ENCODE assay signal across 21 cellular contexts in the genomic region with DNA sequence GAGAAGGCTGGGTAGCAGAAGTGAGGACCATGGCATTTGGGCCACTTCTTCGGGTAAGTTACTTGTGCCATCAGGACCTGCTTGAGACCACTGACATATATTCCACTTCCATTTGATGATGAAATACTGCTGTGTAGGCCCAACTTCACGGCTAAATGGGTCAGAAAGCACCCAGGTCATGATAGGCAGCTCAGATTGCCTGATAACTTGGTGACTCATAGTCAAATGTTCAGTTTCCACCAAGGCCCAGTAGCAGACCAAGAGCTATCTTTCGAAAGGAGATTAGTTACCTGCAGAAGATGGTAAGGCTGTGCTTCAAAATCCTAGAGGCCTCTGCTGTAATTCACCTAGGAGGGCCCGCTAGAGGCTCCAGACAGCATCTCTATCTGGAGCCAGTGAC. TPM values are rescaled to one million over a fixed set of nuclear protein-coding genes. Genes with fewer than 3 reads are reported as not detected.
A peak's percentile ranks its signal among the peaks of the same experiment; 100 is the strongest.
DNase-seq lines count a peak whose midpoint lies in the region; ATAC-seq and TF ChIP-seq lines count a peak whose summit lies in the region.
"Had no signal": no experiment of that assay in that cellular context is flagged by ENCODE, and none has a peak within 500 bp of the region (broad histone marks: within the 10 kb centered on the region; RNA-seq: fewer than 3 reads in every experiment).

No MANE protein-coding gene starts in this region.

- no peaks in the 10 kb centered on the region for H3K36me3 Mint-ChIP-seq in activated B cell treated with CpG ODN at 0.5 μM for 24 hours (ENCODE audit: low read depth)

- peaks cover 3% of the 10 kb centered on the region for H3K27me3 Mint-ChIP-seq in activated B cell treated with CpG ODN at 0.5 μM for 24 hours

- DNase-seq in NK-92 treated with Interleukin-12 subunit alpha and Interleukin-12 subunit beta, amount 100 ng/mL, for 24 hours (lab: John Stamatoyannopoulos, UW) = peak; percentile 16
- no peak for DNase-seq in NK-92 (lab: John Stamatoyannopoulos, UW; ENCODE audit: unreplicated experiment)
- DNase-seq in activated B cell treated with CpG ODN at 0.5 μM for 24 hours = no peak
- peak; percentile 3 for DNase-seq in choroid plexus epithelial cell (ENCODE audit: low read depth)
- DNase-seq in MG63 = no peak
- DNase-seq in A172 (ENCODE audit: low spot score) = no peak
- DNase-seq: 8988T, DMS153, GOT3, HFFc6, IMR-90, NCI-H1105, NCI-H1436 treated with DMSO at 0.1 percent for 48 hours, NCI-H187 treated with DMSO at 0.1 percent for 48 hours, NCI-H524, NCI-H774, Peyer's patch, SHP77 treated with DMSO at 0.1 percent for 48 hours had no signal

- H3K36me3 ChIP-seq in MG63 = no peaks in the 10 kb centered on the region
- H3K36me3 ChIP-seq: HAP-1, Peyer's patch had no signal

- CTCF ChIA-PET in activated B cell treated with CpG ODN at 0.5 μM for 24 hours (lab: Charles Lee) = no interaction called here

- no peaks in the 10 kb centered on the region for H3K9me3 Mint-ChIP-seq in activated B cell treated with CpG ODN at 0.5 μM for 24 hours
- H3K9me3 Mint-ChIP-seq: HFFc6 had no signal

- POLR2A ChIA-PET in activated B cell treated with CpG ODN at 0.5 μM for 24 hours (lab: Charles Lee) = no interaction called here

- intact Hi-C loops in activated B cell treated with CpG ODN at 0.5 μM for 24 hours (cut with micrococcal nuclease) = no loop called here

- H3K27me3 ChIP-seq in MG63 = no peaks in the 10 kb centered on the region
- H3K27me3 ChIP-seq: Peyer's patch had no signal

- H3K9me3 ChIP-seq in MG63 = no peaks in the 10 kb centered on the region
- H3K9me3 ChIP-seq: HAP-1, Peyer's patch had no signal

- H3K4me3 Mint-ChIP-seq in activated B cell treated with CpG ODN at 0.5 μM for 24 hours = no peak overlapping the region
- H3K4me3 Mint-ChIP-seq: HFFc6 had no signal

- no peak overlapping the region for H3K27ac Mint-ChIP-seq in activated B cell treated with CpG ODN at 0.5 μM for 24 hours
- H3K27ac Mint-ChIP-seq: HFFc6 had no signal

- H3K4me3 ChIP-seq in choroid plexus epithelial cell (ENCODE audit: low read depth, low read length) = no peak overlapping the region
- no peak overlapping the region for H3K4me3 ChIP-seq in MG63
- H3K4me3 ChIP-seq: HAP-1, Peyer's patch had no signal

- ATAC-seq in GM18868 (IDR thresholded peaks at IDR 0.05; ENCODE audit: unreplicated experiment) (peak; percentile 67), activated B cell treated with CpG ODN at 0.5 μM for 24 hours (ENCODE audit: low read depth) (peak; percentile 37), HG03354 (IDR thresholded peaks at IDR 0.05; ENCODE audit: poor library complexity, severe bottlenecking, unreplicated experiment) (no peak)

- TF ChIP-seq CTCF in activated B cell treated with CpG ODN at 0.5 μM for 24 hours (IDR thresholded peaks at IDR 0.05) = no peak
- TF ChIP-seq CTCF in choroid plexus epithelial cell (conservative IDR thresholded peaks at IDR 0.05; ENCODE audit: low read depth, low read length) = no peak

- H3K4me1 Mint-ChIP-seq in activated B cell treated with CpG ODN at 0.5 μM for 24 hours = no peaks in the 10 kb centered on the region

RNA-seq across cellular contexts. Expression of a gene that starts 31.8 kb away (rescaled TPM):
- 54.2 and 57.4 TPM in 2 replicates for total RNA-seq in activated B cell treated with CpG ODN at 0.5 μM for 24 hours
- 18.2 and 25.7 TPM in 2 replicates for total RNA-seq in MG63 (2014; rRNA removed; shearing (Covaris generic); ENCODE audit: low replicate concordance)
- total RNA-seq in A172 (2014; rRNA removed; shearing (Covaris generic)) = 32.8 and 33.6 TPM in 2 replicates

Comparison
In these comparisons a context has a peak if more than half of its experiments do, and no peak if none do; other contexts are left out.
1. DNase-seq: peak in NK-92 treated with Interleukin-12 subunit alpha and Interleukin-12 subunit beta, amount 100 ng/mL, for 24 hours (single experiment) and choroid plexus epithelial cell (single experiment); none in NK-92 (single experiment), activated B cell treated with CpG ODN at 0.5 μM for 24 hours (single experiment), MG63 (single experiment) and A172 (single experiment).